17 cellular contexts compared by ENCODE assay signal in the genomic region with DNA sequence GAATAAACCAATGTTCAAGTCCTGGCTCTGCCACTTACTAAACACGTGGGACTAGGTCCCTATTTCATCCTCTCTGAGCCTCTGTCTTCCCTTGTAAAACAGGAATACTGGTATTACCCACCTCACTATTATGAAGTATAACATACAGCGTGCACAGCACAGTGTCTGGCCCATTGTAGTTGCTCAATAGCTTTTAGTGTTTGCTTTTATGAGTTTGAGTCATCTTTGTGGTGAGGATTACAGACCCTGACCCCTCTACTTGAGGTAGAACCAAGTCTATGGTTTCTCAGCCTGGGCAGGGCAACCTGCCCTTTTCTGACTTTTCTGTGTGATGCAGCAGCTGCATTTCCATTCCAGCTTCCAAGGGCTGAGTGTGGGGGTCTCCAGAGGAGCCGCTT. TPM values are rescaled to one million over a fixed set of nuclear protein-coding genes. Genes with fewer than 3 reads are reported as not detected.
DNase-seq lines count a peak whose midpoint lies in the region; ATAC-seq, FAIRE-seq and TF ChIP-seq lines count a peak whose summit lies in the region.
"Had no signal": no experiment of that assay in that cellular context is flagged by ENCODE, and none has a peak within 500 bp of the region (broad histone marks: within the 10 kb centered on the region; RNA-seq: fewer than 3 reads in every experiment).

No MANE protein-coding gene starts in this region.

- H3K36me3 Mint-ChIP-seq in neural progenitor cell, result no peaks in the 10 kb centered on the region

- peaks cover 4% of the 10 kb centered on the region for H3K4me1 Mint-ChIP-seq in neural progenitor cell

- intact Hi-C loops in pancreas (cut with DNase I), result no loop called here

- H3K27ac ChIP-seq in brain microvascular endothelial cell, result peak overlapping the region; percentile 54
- H3K27ac ChIP-seq in neural progenitor cell, result no peak overlapping the region
- H3K27ac ChIP-seq in pancreas, result no peak overlapping the region
- H3K27ac ChIP-seq: heart right ventricle had no signal

- ATAC-seq in GM21423 (IDR thresholded peaks at IDR 0.05; ENCODE audit: unreplicated experiment), result no peak
- ATAC-seq in HG03097 (IDR thresholded peaks at IDR 0.05; ENCODE audit: low FRiP score, unreplicated experiment), result no peak
- ATAC-seq in pancreas, result no peak
- no peak for ATAC-seq in HG03280 (IDR thresholded peaks at IDR 0.05; ENCODE audit: unreplicated experiment)
- ATAC-seq: Right ventricle myocardium inferior, sciatic nerve had no signal

- TF ChIP-seq CTCF in brain microvascular endothelial cell (IDR thresholded peaks at IDR 0.05; ENCODE audit: low read depth, low read length, missing control alignments) (no peak), neural progenitor cell (IDR thresholded peaks at IDR 0.05) (no peak), pancreas (IDR thresholded peaks at IDR 0.05) (no peak)

- FAIRE-seq in pancreas (lab: Jason Lieb, UNC), result no peak
- FAIRE-seq: D721Med, GM12892 had no signal

- H3K9me3 Mint-ChIP-seq in neural progenitor cell, result no peaks in the 10 kb centered on the region

- no peaks in the 10 kb centered on the region for H3F3A ChIP-seq in neural progenitor cell (ENCODE audit: low read depth)

- H3K27ac Mint-ChIP-seq in neural progenitor cell, result no peak overlapping the region

- in situ Hi-C loops in brain microvascular endothelial cell (cut with HindIII; ENCODE audit: low pct_ligation_motif_present, low sequenced_read_pairs), result no loop called here

- H3K36me3 ChIP-seq in brain microvascular endothelial cell (replicated peaks) (no peaks in the 10 kb centered on the region), neural progenitor cell (no peaks in the 10 kb centered on the region), pancreas (no peaks in the 10 kb centered on the region)
- H3K36me3 ChIP-seq: heart right ventricle had no signal

- no peak overlapping the region for H3K4me3 Mint-ChIP-seq in neural progenitor cell

- H3K27me3 Mint-ChIP-seq in neural progenitor cell (ENCODE audit: insufficient read depth, low read depth), result no peaks in the 10 kb centered on the region

- H3K4me1 ChIP-seq in neural progenitor cell (no peaks in the 10 kb centered on the region), pancreas (peaks cover 0 to 4% (median 0%) of the 10 kb centered on the region in 3 donors)

- no peaks in the 10 kb centered on the region for H3K79me2 ChIP-seq in neural progenitor cell (ENCODE audit: low read depth)

- H3K4me3 ChIP-seq in brain microvascular endothelial cell (ENCODE audit: low read depth, low read length) (no peak overlapping the region), neural progenitor cell (no peak overlapping the region), pancreas (no peak overlapping the region)
- H3K4me3 ChIP-seq: dorsolateral prefrontal cortex, heart right ventricle had no signal

- peak overlapping the region; percentile 10 for H3K9ac ChIP-seq in neural progenitor cell

- H3K9me3 ChIP-seq in neural progenitor cell (ENCODE audit: low read depth), result no peaks in the 10 kb centered on the region
- H3K9me3 ChIP-seq in pancreas, result no peaks in the 10 kb centered on the region
- H3K9me3 ChIP-seq: heart right ventricle had no signal

- H4K20me1 ChIP-seq in neural progenitor cell (ENCODE audit: low read depth), result no peaks in the 10 kb centered on the region

- H3K4me2 ChIP-seq in neural progenitor cell, result no peak overlapping the region

- no peaks in the 10 kb centered on the region for H3K27me3 ChIP-seq in brain microvascular endothelial cell (replicated peaks)
- H3K27me3 ChIP-seq in neural progenitor cell, result no peaks in the 10 kb centered on the region
- H3K27me3 ChIP-seq in pancreas, result no peaks in the 10 kb centered on the region
- H3K27me3 ChIP-seq: dorsolateral prefrontal cortex had no signal

- no peak overlapping the region for H2AFZ ChIP-seq in neural progenitor cell (replicated peaks)

- 45 to 52% methylated on average over 3 of the region's 3 CpGs for WGBS in pancreas, 2 donors

- DNase-seq in GM03348 (ENCODE audit: low spot score), result peak; percentile 13
- DNase-seq in MV-4-11 (lab: John Stamatoyannopoulos, UW), result peak; percentile 72
- peak; percentile 79 for DNase-seq in brain microvascular endothelial cell
- no peak for DNase-seq in neural progenitor cell (ENCODE audit: low spot score)
- no peak for DNase-seq in pancreas
- DNase-seq: activated CD4-positive, alpha-beta T cell treated with anti-CD3 and anti-CD28 coated beads for 4 hours; activated effector memory CD4-positive, alpha-beta T cell treated with Interleukin-2 at 50 U/mL for 16 hours; dorsolateral prefrontal cortex; heart right ventricle; midbrain had no signal

RNA-seq across cellular contexts. Expression of a gene that starts 16.5 kb away (rescaled TPM):
- total RNA-seq in neural progenitor cell (ENCODE audit: low replicate concordance) (14.7 and 23.4 TPM in 2 replicates), pancreas (1 to 10 TPM; 1.3 to 9.0 (median 2.7) TPM)
- 1 to 10 TPM; 1.6 to 2.3 TPM for polyA plus RNA-seq in pancreas

RNA-seq across cellular contexts. Expression of a gene that starts 23.4 kb away (rescaled TPM):
- 27.0 and 28.4 TPM in 2 replicates for total RNA-seq in neural progenitor cell (ENCODE audit: low replicate concordance)
- total RNA-seq in pancreas, result 10 to 100 TPM; 16.5 to 47.6 (median 29.1) TPM
- polyA plus RNA-seq in pancreas, result 10 to 100 TPM; 22.5 to 37.4 TPM

Comparison
In these comparisons a context has a peak if more than half of its experiments do, and no peak if none do; other contexts are left out.
1. DNase-seq: peak in GM03348 (single experiment), MV-4-11 (single experiment) and brain microvascular endothelial cell (single experiment); none in neural progenitor cell (single experiment) and pancreas (0 of 6).